Comparison of ENCODE assay signal across 8 cellular contexts in the genomic region with DNA sequence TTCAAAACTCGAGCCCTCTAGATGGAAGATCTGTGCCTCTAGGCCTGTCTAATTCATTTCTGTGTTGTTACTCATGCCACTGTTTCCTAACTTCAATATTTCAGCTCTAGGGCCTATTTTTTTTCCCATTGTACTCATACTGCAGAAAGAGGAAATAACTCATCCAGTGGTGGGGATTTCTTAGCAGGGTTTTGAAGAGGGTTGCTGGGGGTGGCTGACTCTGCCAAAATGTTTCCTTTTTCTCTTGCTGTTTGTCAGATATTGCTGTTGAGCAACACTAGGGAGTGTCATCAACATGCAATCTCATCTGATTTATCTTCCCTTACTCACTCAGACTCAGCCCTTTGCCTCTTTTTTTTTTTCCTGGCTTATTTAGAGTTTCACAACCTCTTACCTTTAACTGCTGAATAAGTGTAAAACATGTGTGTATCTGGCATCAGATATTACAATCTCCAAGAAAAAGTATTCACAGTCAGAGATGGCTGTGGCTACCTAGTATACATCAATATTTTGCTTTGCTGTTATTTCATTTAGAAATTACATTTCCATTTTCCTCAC.
DNase-seq lines count a peak whose midpoint lies in the region; ATAC-seq and TF ChIP-seq lines count a peak whose summit lies in the region.

No MANE protein-coding gene starts in this region.

- TF ChIP-seq CTCF in ascending aorta (IDR thresholded peaks at IDR 0.05): no peak
- no peak for TF ChIP-seq CTCF in GM10248 (IDR thresholded peaks at IDR 0.05; ENCODE audit: control extremely low read depth, extremely low read depth, low read depth, missing control alignments)

- H3K27ac ChIP-seq in ascending aorta: peak overlapping the region; percentile 64 to 65

- no peaks in the 10 kb centered on the region for H3K9me3 ChIP-seq in ascending aorta

- POLR2A ChIA-PET in GM10248 (lab: Yijun Ruan, JAX): no interaction called here

- H3K4me1 ChIP-seq in ascending aorta: peaks cover 0 to 20% of the 10 kb centered on the region in 2 donors

- H3K36me3 ChIP-seq in ascending aorta: no peaks in the 10 kb centered on the region

- H3K4me3 ChIP-seq in ascending aorta: no peak overlapping the region

- intact Hi-C loops in ascending aorta (cut with DNase I) (loop anchor here (2.0 to 5.0 kb wide), 2 partner anchors 190 to 290 kb away; partner anchors contain the start of gene DUSP6), left colon (cut with DNase I, micrococcal nuclease) (no loop called here)

- CTCF ChIA-PET in GM10248 (lab: Yijun Ruan, JAX): interaction anchor here (1.2 kb wide), 1 partner anchor 787 kb away, joined by 3 read pairs; no protein-coding TSS in a partner anchor

- DNase-seq in GOT3 (lab: John Stamatoyannopoulos, UW): peak; percentile 33
- peak; percentile 95 for DNase-seq in RKO (ENCODE audit: low spot score)
- peak; percentile 16 to 85 for DNase-seq in ascending aorta (ENCODE audit: low spot score in 2 of 2)
- peak in 1 of 2 donors; percentile 52 for DNase-seq in left colon
- DNase-seq in stimulated activated CD4-positive, alpha-beta T cell treated with anti-CD3 and anti-CD28 coated beads, TNF-alpha, amount 100 ng/mL, for 48 hours (ENCODE audit: low read depth in 3 of 3): peak; percentile 42 to 67 (median 59)
- no peak for DNase-seq in GM10248 (ENCODE audit: extremely low spot score)
- no peak for DNase-seq in SK-N-DZ (ENCODE audit: low spot score)

- H3K27me3 ChIP-seq in ascending aorta: no peaks in the 10 kb centered on the region

- ATAC-seq in left colon (peak; percentile 67), HG03159 (IDR thresholded peaks at IDR 0.05; ENCODE audit: unreplicated experiment) (no peak)

Comparison
In these comparisons a context has a peak if more than half of its experiments do, and no peak if none do; other contexts are left out.
1. DNase-seq: peak in GOT3 (single experiment), RKO (single experiment), ascending aorta (2 of 2) and stimulated activated CD4-positive, alpha-beta T cell treated with anti-CD3 and anti-CD28 coated beads, TNF-alpha, amount 100 ng/mL, for 48 hours (3 of 3); none in GM10248 (single experiment) and SK-N-DZ (single experiment).